26 cellular contexts compared by ENCODE assay signal in the genomic region with DNA sequence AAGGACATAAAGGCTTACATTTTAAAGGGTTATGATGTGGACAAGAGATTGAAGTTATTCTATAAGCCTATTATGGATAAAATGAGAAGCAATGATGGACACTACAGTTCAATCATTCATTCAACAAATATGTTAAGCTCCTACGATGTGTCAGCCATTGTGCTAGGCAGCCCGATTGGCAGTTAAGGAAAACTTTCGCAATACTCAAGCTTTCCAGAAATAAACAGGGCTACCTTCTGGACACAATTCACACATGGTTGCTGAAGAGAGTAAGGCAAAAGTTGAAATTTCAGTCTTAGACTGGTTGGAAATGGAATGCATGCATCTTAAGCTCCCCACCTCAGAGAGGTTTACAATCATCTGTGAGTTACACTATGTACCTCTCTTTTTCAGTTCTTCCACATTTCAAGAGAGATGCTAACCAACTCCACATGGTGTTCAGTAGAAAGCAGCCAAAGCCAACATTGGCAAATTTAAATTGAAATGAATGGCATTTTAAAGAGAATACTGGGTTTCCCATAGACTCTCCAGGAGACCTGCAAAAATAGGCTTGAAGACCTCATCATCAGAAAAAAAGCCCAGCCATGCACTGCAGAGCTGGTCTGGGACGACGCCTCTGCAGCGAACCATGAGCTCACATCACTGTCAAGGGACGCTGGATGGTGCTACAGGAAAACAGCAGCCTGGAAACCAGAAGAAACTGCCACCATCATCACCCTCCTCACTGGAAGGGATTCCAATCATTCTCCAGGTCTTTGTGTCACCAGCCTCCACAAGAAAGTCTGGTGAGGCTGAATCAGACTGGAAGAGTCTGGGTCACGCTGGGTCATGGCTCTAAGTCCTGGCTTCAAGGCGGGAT.
DNase-seq lines count a peak whose midpoint lies in the region; ATAC-seq, FAIRE-seq and TF ChIP-seq lines count a peak whose summit lies in the region.
"Had no signal": no experiment of that assay in that cellular context is flagged by ENCODE, and none has a peak within 500 bp of the region (broad histone marks: within the 10 kb centered on the region; RNA-seq: fewer than 3 reads in every experiment).

No MANE protein-coding gene starts in this region.

- H3K4me3 Mint-ChIP-seq in astrocyte (ENCODE audit: unreplicated experiment), result no peak overlapping the region
- no peak overlapping the region for H3K4me3 Mint-ChIP-seq in activated T-helper 2 cell treated with anti-CD3 and anti-CD28 coated beads, Interferon-gamma antibody, Interleukin-2, Interleukin-4, amounts not matched to agents 10 μg/mL and 5 μg/mL and 100 μg/mL, durations not matched to agents 14 hours and 24 hours and 36 hours (ENCODE audit: low read depth)
- H3K4me3 Mint-ChIP-seq: activated CD8-positive, alpha-beta T cell treated with anti-CD3 and anti-CD28 coated beads for 36 hours; activated naive CD4-positive, alpha-beta T cell treated with anti-CD3 and anti-CD28 coated beads, Interleukin-2, amount 50 U/mL, for 24 hours; CD8-positive, alpha-beta memory T cell; naive thymus-derived CD8-positive, alpha-beta T cell had no signal

- peaks cover 53% of the 10 kb centered on the region for H3K4me1 ChIP-seq in astrocyte (ENCODE audit: insufficient read depth, low read length)
- peaks cover 12% of the 10 kb centered on the region for H3K4me1 ChIP-seq in mesenchymal stem cell (ENCODE audit: control insufficient read depth, insufficient read depth, low read depth, low read length)
- H3K4me1 ChIP-seq in HAP-1, result no peaks in the 10 kb centered on the region

- H3K14ac ChIP-seq in mesenchymal stem cell (ENCODE audit: low read length in 2 of 2), result no peak overlapping the region

- H3K9me3 Mint-ChIP-seq in astrocyte (ENCODE audit: unreplicated experiment), result peaks cover 8% of the 10 kb centered on the region
- no peaks in the 10 kb centered on the region for H3K9me3 Mint-ChIP-seq in activated T-helper 2 cell treated with anti-CD3 and anti-CD28 coated beads, Interferon-gamma antibody, Interleukin-2, Interleukin-4, amounts not matched to agents 10 μg/mL and 5 μg/mL and 100 μg/mL, durations not matched to agents 14 hours and 24 hours and 36 hours
- H3K9me3 Mint-ChIP-seq: activated CD8-positive, alpha-beta T cell treated with anti-CD3 and anti-CD28 coated beads for 36 hours; activated naive CD4-positive, alpha-beta T cell treated with anti-CD3 and anti-CD28 coated beads, Interleukin-2, amount 50 U/mL, for 24 hours; CD8-positive, alpha-beta memory T cell; naive thymus-derived CD8-positive, alpha-beta T cell had no signal

- peak overlapping the region; percentile 10 for H4K8ac ChIP-seq in mesenchymal stem cell (ENCODE audit: low read length)

- H3K36me3 Mint-ChIP-seq in astrocyte (ENCODE audit: low read depth, unreplicated experiment), result peaks cover 4% of the 10 kb centered on the region
- no peaks in the 10 kb centered on the region for H3K36me3 Mint-ChIP-seq in activated T-helper 2 cell treated with anti-CD3 and anti-CD28 coated beads, Interferon-gamma antibody, Interleukin-2, Interleukin-4, amounts not matched to agents 10 μg/mL and 5 μg/mL and 100 μg/mL, durations not matched to agents 14 hours and 24 hours and 36 hours (ENCODE audit: low read depth)
- H3K36me3 Mint-ChIP-seq: CD8-positive, alpha-beta memory T cell; naive thymus-derived CD8-positive, alpha-beta T cell had no signal

- FAIRE-seq in astrocyte (lab: Jason Lieb, UNC), result no peak
- FAIRE-seq: GM18507 had no signal

- H2BK120ac ChIP-seq in mesenchymal stem cell (ENCODE audit: low read depth, low read length), result no peak overlapping the region

- DNase-seq in A172 (ENCODE audit: low spot score) (peak; percentile 71), GM04503 (ENCODE audit: low read depth) (peak; percentile 15), astrocyte (ENCODE audit: low read depth) (peak; percentile 68), mesenchymal stem cell (peak; percentile 78), NCI-H2107 (lab: John Stamatoyannopoulos, UW) (no peak), HAP-1 (ENCODE audit: low spot score in 2 of 2) (no peak)
- no peak for DNase-seq in activated T-helper 2 cell treated with anti-CD3 and anti-CD28 coated beads, Interferon-gamma antibody, Interleukin-2, Interleukin-4, amounts not matched to agents 10 μg/mL and 5 μg/mL and 100 μg/mL, durations not matched to agents 14 hours and 24 hours and 36 hours (ENCODE audit: low spot score)
- DNase-seq: activated CD8-positive, alpha-beta T cell treated with anti-CD3 and anti-CD28 coated beads for 36 hours; activated T-cell treated with anti-CD3 and anti-CD28 coated beads, Interleukin-2, amount 50 U/mL, for 1 hour; CD8-positive, alpha-beta memory T cell; cortex of kidney; DMS79 treated with DMSO at 0.1 percent for 48 hours; foreskin keratinocyte; kidney glomerular epithelial cell; naive thymus-derived CD8-positive, alpha-beta T cell; NCI-H1436; NCI-H2227 treated with DMSO at 0.1 percent for 48 hours; stimulated activated CD4-positive, alpha-beta T cell treated with anti-CD3 and anti-CD28 coated beads, Interleukin-2, amount 100 ng/mL, for 48 hours; stomach; T-helper 2 cell; upper lobe of right lung had no signal

- H3K79me2 ChIP-seq in astrocyte (ENCODE audit: insufficient read depth, low read length), result no peaks in the 10 kb centered on the region

- no peaks in the 10 kb centered on the region for H3K27me3 Mint-ChIP-seq in astrocyte (ENCODE audit: low read depth, unreplicated experiment)
- H3K27me3 Mint-ChIP-seq in activated T-helper 2 cell treated with anti-CD3 and anti-CD28 coated beads, Interferon-gamma antibody, Interleukin-2, Interleukin-4, amounts not matched to agents 10 μg/mL and 5 μg/mL and 100 μg/mL, durations not matched to agents 14 hours and 24 hours and 36 hours (ENCODE audit: low read depth), result no peaks in the 10 kb centered on the region
- H3K27me3 Mint-ChIP-seq: activated CD8-positive, alpha-beta T cell treated with anti-CD3 and anti-CD28 coated beads for 36 hours; activated naive CD4-positive, alpha-beta T cell treated with anti-CD3 and anti-CD28 coated beads, Interleukin-2, amount 50 U/mL, for 24 hours; naive thymus-derived CD8-positive, alpha-beta T cell had no signal

- in situ Hi-C loops in HAP-1 (cut with MboI; ENCODE audit: low sequenced_read_pairs), result no loop called here

- no peaks in the 10 kb centered on the region for H4K20me1 ChIP-seq in astrocyte (ENCODE audit: insufficient read depth, low read length)

- H3K4me1 Mint-ChIP-seq in astrocyte (ENCODE audit: low read depth, unreplicated experiment), result peaks cover 36% of the 10 kb centered on the region
- H3K4me1 Mint-ChIP-seq in activated T-helper 2 cell treated with anti-CD3 and anti-CD28 coated beads, Interferon-gamma antibody, Interleukin-2, Interleukin-4, amounts not matched to agents 10 μg/mL and 5 μg/mL and 100 μg/mL, durations not matched to agents 14 hours and 24 hours and 36 hours (ENCODE audit: low read depth), result peaks cover 11% of the 10 kb centered on the region

- no peak overlapping the region for H4K91ac ChIP-seq in mesenchymal stem cell (ENCODE audit: low read length)

- no peak overlapping the region for H3K23ac ChIP-seq in mesenchymal stem cell (ENCODE audit: low read length in 2 of 2)

- H3K4me3 ChIP-seq in astrocyte (ENCODE audit: insufficient read depth, low read depth, low read length), result no peak overlapping the region
- H3K4me3 ChIP-seq in mesenchymal stem cell (ENCODE audit: insufficient read depth in 1 of 2, low read depth in 1 of 2, low read length in 2 of 2), result no peak overlapping the region
- H3K4me3 ChIP-seq in HAP-1, result no peak overlapping the region
- H3K4me3 ChIP-seq: SJSA1, skin epidermis, stomach, upper lobe of right lung had no signal

- H3K18ac ChIP-seq in mesenchymal stem cell (ENCODE audit: low read depth in 1 of 2, low read length in 2 of 2), result peak overlapping the region in 1 of 2 experiments; percentile 54

- H3K4me2 ChIP-seq in astrocyte (ENCODE audit: low read length), result peak overlapping the region; percentile 10
- no peak overlapping the region for H3K4me2 ChIP-seq in mesenchymal stem cell (ENCODE audit: low read length, poor library complexity, severe bottlenecking)

- H2BK15ac ChIP-seq in mesenchymal stem cell (ENCODE audit: low read depth, poor library complexity, severe bottlenecking), result no peak overlapping the region

- no peak overlapping the region for H2BK5ac ChIP-seq in mesenchymal stem cell (ENCODE audit: low read depth, low read length, poor library complexity, severe bottlenecking)

- peak overlapping the region; percentile 26 for H3K27ac Mint-ChIP-seq in astrocyte (ENCODE audit: unreplicated experiment)
- no peak overlapping the region for H3K27ac Mint-ChIP-seq in activated T-helper 2 cell treated with anti-CD3 and anti-CD28 coated beads, Interferon-gamma antibody, Interleukin-2, Interleukin-4, amounts not matched to agents 10 μg/mL and 5 μg/mL and 100 μg/mL, durations not matched to agents 14 hours and 24 hours and 36 hours
- H3K27ac Mint-ChIP-seq: activated CD8-positive, alpha-beta T cell treated with anti-CD3 and anti-CD28 coated beads for 36 hours; activated naive CD4-positive, alpha-beta T cell treated with anti-CD3 and anti-CD28 coated beads, Interleukin-2, amount 50 U/mL, for 24 hours; CD8-positive, alpha-beta memory T cell; naive thymus-derived CD8-positive, alpha-beta T cell had no signal

- H3K4ac ChIP-seq in mesenchymal stem cell (ENCODE audit: low read depth in 1 of 2, low read length in 2 of 2), result no peak overlapping the region

- H3K9ac ChIP-seq in astrocyte (ENCODE audit: low read length) (no peak overlapping the region), mesenchymal stem cell (ENCODE audit: low read length) (no peak overlapping the region)

- H3K36me3 ChIP-seq in astrocyte (ENCODE audit: insufficient read depth, low read length) (no peaks in the 10 kb centered on the region), mesenchymal stem cell (ENCODE audit: control insufficient read depth in 1 of 2, insufficient read depth in 2 of 2, low read depth in 1 of 2, low read length in 2 of 2) (no peaks in the 10 kb centered on the region), HAP-1 (replicated peaks) (no peaks in the 10 kb centered on the region)
- H3K36me3 ChIP-seq: SJSA1, stomach, upper lobe of right lung had no signal

- peak overlapping the region; percentile 39 for H3K27ac ChIP-seq in astrocyte (ENCODE audit: low read depth, low read length)
- no peak overlapping the region for H3K27ac ChIP-seq in mesenchymal stem cell (ENCODE audit: low read length, poor library complexity, severe bottlenecking)
- H3K27ac ChIP-seq: foreskin keratinocyte, SJSA1, skin epidermis, stomach, upper lobe of right lung had no signal

- H3K9me3 ChIP-seq in astrocyte (ENCODE audit: insufficient read depth, low read depth, low read length) (no peaks in the 10 kb centered on the region), mesenchymal stem cell (ENCODE audit: control insufficient read depth, low read length) (no peaks in the 10 kb centered on the region), HAP-1 (no peaks in the 10 kb centered on the region)
- H3K9me3 ChIP-seq: SJSA1, stomach, upper lobe of right lung had no signal

- H3K79me1 ChIP-seq in mesenchymal stem cell (replicated peaks; ENCODE audit: low read length, poor library complexity, severe bottlenecking), result peaks cover 17% of the 10 kb centered on the region

- no peak for TF ChIP-seq CTCF in astrocyte (IDR thresholded peaks at IDR 0.05; ENCODE audit: insufficient read depth, low read depth, low read length)

- no peak overlapping the region for H2AK5ac ChIP-seq in mesenchymal stem cell (ENCODE audit: low read length, severe bottlenecking)

- H2AFZ ChIP-seq in astrocyte (ENCODE audit: low read depth, low read length) (no peak overlapping the region), mesenchymal stem cell (ENCODE audit: low read depth, low read length) (no peak overlapping the region)

- ATAC-seq in GM19324 (IDR thresholded peaks at IDR 0.05; ENCODE audit: low FRiP score, unreplicated experiment), result no peak
- ATAC-seq: activated CD8-positive, alpha-beta T cell treated with anti-CD3 and anti-CD28 coated beads for 36 hours; foreskin keratinocyte; naive thymus-derived CD8-positive, alpha-beta T cell had no signal

- H2BK12ac ChIP-seq in mesenchymal stem cell (ENCODE audit: low read length in 2 of 2), result peak overlapping the region; percentile 45 to 71

- 50% methylated on average over 8 of the region's 9 CpGs for WGBS in mesenchymal stem cell

- intact Hi-C loops in activated T-helper 2 cell treated with anti-CD3 and anti-CD28 coated beads, Interferon-gamma antibody, Interleukin-2, Interleukin-4, amounts not matched to agents 10 μg/mL and 5 μg/mL and 100 μg/mL, durations not matched to agents 14 hours and 24 hours and 36 hours (cut with micrococcal nuclease), result no loop called here

- no peaks in the 10 kb centered on the region for H3K27me3 ChIP-seq in astrocyte (ENCODE audit: insufficient read depth, low read length)
- H3K27me3 ChIP-seq in mesenchymal stem cell (ENCODE audit: control insufficient read depth in 1 of 2, insufficient read depth in 1 of 2, low read length in 2 of 2), result peaks cover 0 to 69% of the 10 kb centered on the region in 2 experiments
- H3K27me3 ChIP-seq in HAP-1 (ENCODE audit: low read depth), result peaks cover 4% of the 10 kb centered on the region
- H3K27me3 ChIP-seq: SJSA1, stomach, upper lobe of right lung had no signal

Comparison
In these comparisons a context has a peak if more than half of its experiments do, and no peak if none do; other contexts are left out.
1. DNase-seq: peak in A172 (single experiment), GM04503 (single experiment), astrocyte (single experiment) and mesenchymal stem cell (single experiment); none in NCI-H2107 (single experiment), activated T-helper 2 cell treated with anti-CD3 and anti-CD28 coated beads, Interferon-gamma antibody, Interleukin-2, Interleukin-4, amounts not matched to agents 10 μg/mL and 5 μg/mL and 100 μg/mL, durations not matched to agents 14 hours and 24 hours and 36 hours (single experiment) and HAP-1 (0 of 2).